In the genomic region with DNA sequence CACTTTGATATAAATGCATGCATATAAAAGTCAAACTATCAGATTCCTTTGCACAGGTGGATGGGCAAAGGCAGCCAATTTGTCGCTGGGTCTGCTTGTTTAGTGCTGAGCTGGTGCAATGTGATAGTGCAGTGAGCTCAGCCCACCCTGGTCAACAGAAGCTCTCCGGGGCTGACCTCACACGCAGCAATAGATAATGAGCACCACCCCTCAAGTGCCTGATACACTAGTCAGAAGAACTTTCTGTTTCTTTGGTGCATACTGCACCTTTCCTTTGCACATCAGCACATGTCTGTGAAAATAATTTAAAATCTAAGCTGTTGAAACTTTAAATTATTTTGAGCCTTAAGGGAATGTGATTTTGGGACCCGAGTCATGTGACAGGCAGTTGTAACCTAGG, we compare ENCODE assay signal across 33 cellular contexts. TPM values are rescaled to one million over a fixed set of nuclear protein-coding genes. Genes with fewer than 3 reads are reported as not detected.
"Had no signal": no experiment of that assay in that cellular context is flagged by ENCODE, and none has a peak within 500 bp of the region (broad histone marks: within the 10 kb centered on the region; RNA-seq: fewer than 3 reads in every experiment).

No MANE protein-coding gene starts in this region.

- H3K4me1 ChIP-seq: ascending aorta had no signal

- H3K27ac ChIP-seq: ascending aorta, cardiac muscle cell had no signal

- H3K9me3 Mint-ChIP-seq: activated CD4-positive, alpha-beta memory T cell treated with anti-CD3 and anti-CD28 coated beads for 36 hours; activated naive CD4-positive, alpha-beta T cell treated with anti-CD3 and anti-CD28 coated beads, Interleukin-2, amount 50 U/mL, for 24 hours; activated naive CD8-positive, alpha-beta T cell treated with anti-CD3 and anti-CD28 coated beads, Interleukin-2, amount 10 ng/mL, durations not matched to agents 7 days and 5 days; activated T-helper 17 cell treated with anti-CD3 and anti-CD28 coated beads, Interleukin-2, amount 50 U/mL, for 72 hours had no signal

- H3K9me3 ChIP-seq: ascending aorta, MG63 had no signal

- H3K27me3 ChIP-seq: ascending aorta, cardiac muscle cell had no signal

- DNase-seq: activated CD4-positive, alpha-beta memory T cell treated with anti-CD3 and anti-CD28 coated beads for 36 hours; activated CD4-positive, alpha-beta T cell treated with anti-CD3 and anti-CD28 coated beads for 4 hours; activated CD4-positive, alpha-beta T cell treated with anti-CD3 and anti-CD28 coated beads, Interleukin-2, amount 50 U/mL, for 1 hour; activated CD4-positive, CD25-positive, alpha-beta regulatory T cell treated with anti-CD3 and anti-CD28 coated beads, Interleukin-2, amount 50 U/mL, for 72 hours; activated CD8-positive, alpha-beta memory T cell treated with anti-CD3 and anti-CD28 coated beads, Interleukin-2, amount 50 U/mL, for 4 hours; activated effector memory CD4-positive, alpha-beta T cell treated with anti-CD3 and anti-CD28 coated beads, Interleukin-2, amount 50 U/mL, for 16 hours; activated naive CD4-positive, alpha-beta T cell treated with Interleukin-2 at 50 U/mL for 16 hours; activated naive CD8-positive, alpha-beta T cell treated with anti-CD3 and anti-CD28 coated beads, Interleukin-2, amount 10 ng/mL, durations not matched to agents 7 days and 5 days; activated T-cell treated with anti-CD3 and anti-CD28 coated beads for 4 hours; activated T-cell treated with anti-CD3 and anti-CD28 coated beads, Interleukin-2, amount 50 U/mL, for 48 hours; amygdala; Karpas-422; MG63; NCI-H1048; NCI-H1105 treated with DMSO at 0.1 percent for 48 hours; NCI-H1436; NCI-H1694; NCI-H1930; NCI-H2081 treated with DMSO at 0.1 percent for 48 hours; NCI-H226; NCI-H446 treated with DMSO at 0.1 percent for 48 hours; NCI-H524 treated with DMSO at 0.1 percent for 48 hours; Right ventricle myocardium superior; SW 1271; T-helper 1 cell; T-helper 2 cell; T-helper 9 cell had no signal

- H3K4me3 ChIP-seq: ascending aorta, cardiac muscle cell, MG63 had no signal

- H3K36me3 ChIP-seq: ascending aorta, cardiac muscle cell, MG63 had no signal

- ATAC-seq: activated T-helper 17 cell treated with anti-CD3 and anti-CD28 coated beads, Interleukin-2, amount 50 U/mL, for 72 hours had no signal

- H3K27ac Mint-ChIP-seq: activated CD4-positive, alpha-beta memory T cell treated with anti-CD3 and anti-CD28 coated beads for 36 hours; activated naive CD4-positive, alpha-beta T cell treated with anti-CD3 and anti-CD28 coated beads, Interleukin-2, amount 50 U/mL, for 24 hours; activated naive CD8-positive, alpha-beta T cell treated with anti-CD3 and anti-CD28 coated beads, Interleukin-2, amount 10 ng/mL, durations not matched to agents 7 days and 5 days; activated T-helper 17 cell treated with anti-CD3 and anti-CD28 coated beads, Interleukin-2, amount 50 U/mL, for 72 hours had no signal

- H3K4me3 Mint-ChIP-seq: activated CD4-positive, alpha-beta memory T cell treated with anti-CD3 and anti-CD28 coated beads for 36 hours; activated naive CD4-positive, alpha-beta T cell treated with anti-CD3 and anti-CD28 coated beads, Interleukin-2, amount 50 U/mL, for 24 hours; activated naive CD8-positive, alpha-beta T cell treated with anti-CD3 and anti-CD28 coated beads, Interleukin-2, amount 10 ng/mL, durations not matched to agents 7 days and 5 days; activated T-helper 17 cell treated with anti-CD3 and anti-CD28 coated beads, Interleukin-2, amount 50 U/mL, for 72 hours; central memory CD8-positive, alpha-beta T cell had no signal

- H3K36me3 Mint-ChIP-seq: activated CD4-positive, alpha-beta memory T cell treated with anti-CD3 and anti-CD28 coated beads for 36 hours; activated naive CD4-positive, alpha-beta T cell treated with anti-CD3 and anti-CD28 coated beads, Interleukin-2, amount 50 U/mL, for 24 hours; activated naive CD8-positive, alpha-beta T cell treated with anti-CD3 and anti-CD28 coated beads, Interleukin-2, amount 10 ng/mL, durations not matched to agents 7 days and 5 days had no signal

- H3K4me1 Mint-ChIP-seq: activated naive CD4-positive, alpha-beta T cell treated with anti-CD3 and anti-CD28 coated beads, Interleukin-2, amount 50 U/mL, for 24 hours; activated naive CD8-positive, alpha-beta T cell treated with anti-CD3 and anti-CD28 coated beads, Interleukin-2, amount 10 ng/mL, durations not matched to agents 7 days and 5 days; activated T-helper 17 cell treated with anti-CD3 and anti-CD28 coated beads, Interleukin-2, amount 50 U/mL, for 72 hours; central memory CD8-positive, alpha-beta T cell had no signal

RNA-seq across cellular contexts. Expression of a gene that starts 20.2 kb away (rescaled TPM):
- total RNA-seq: OCI-LY7 had no signal
